15 cellular contexts compared by ENCODE assay signal in the genomic region with DNA sequence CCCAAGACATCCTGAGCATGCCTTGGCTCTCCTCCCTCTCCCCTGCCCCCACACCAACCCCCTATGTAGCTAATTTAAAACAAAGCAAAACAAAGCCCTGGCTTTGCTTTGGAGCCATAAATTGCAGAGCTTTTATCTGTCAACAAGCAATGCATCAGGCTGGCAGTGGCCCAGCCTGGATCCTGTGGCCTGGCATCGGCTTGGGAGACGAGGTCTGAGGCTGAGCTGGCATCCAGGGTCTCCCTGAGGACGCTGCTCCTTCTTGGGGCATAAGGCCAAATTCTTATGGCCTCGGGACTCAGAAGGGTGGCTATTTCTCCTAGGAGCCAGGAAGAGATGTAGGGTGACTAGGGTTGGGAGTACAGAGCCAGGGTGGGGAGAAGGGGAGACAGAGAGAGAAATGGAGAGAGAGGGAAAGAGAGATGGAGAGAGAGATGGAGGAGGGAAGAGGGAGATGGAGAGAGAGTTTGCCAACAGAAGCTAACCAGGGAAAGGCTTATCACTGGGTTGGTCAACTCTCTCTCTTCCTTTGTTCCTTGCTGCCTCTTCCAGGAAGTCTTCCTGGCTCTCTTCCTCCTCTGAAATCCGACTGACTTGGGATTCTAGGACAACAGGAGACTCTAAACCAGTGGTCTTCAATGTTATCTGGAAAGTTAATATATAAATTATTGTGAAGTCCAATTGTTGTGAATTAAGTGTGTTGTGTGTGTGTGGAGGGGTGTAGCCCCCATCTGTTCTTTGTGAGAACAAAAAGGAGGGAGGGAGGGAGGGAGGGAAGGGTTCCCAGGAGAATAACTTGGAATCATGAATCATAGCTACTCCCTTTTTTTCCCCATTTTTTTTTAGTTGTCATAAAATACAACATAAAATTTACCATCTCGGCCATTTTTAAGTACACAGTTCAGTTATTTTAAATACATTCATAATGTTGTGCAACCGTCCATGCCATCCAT. TPM values are rescaled to one million over a fixed set of nuclear protein-coding genes. Genes with fewer than 3 reads are reported as not detected.
A peak's percentile ranks its signal among the peaks of the same experiment; 100 is the strongest.
DNase-seq lines count a peak whose midpoint lies in the region; ATAC-seq and TF ChIP-seq lines count a peak whose summit lies in the region.
"Had no signal": no experiment of that assay in that cellular context is flagged by ENCODE, and none has a peak within 500 bp of the region (broad histone marks: within the 10 kb centered on the region; RNA-seq: fewer than 3 reads in every experiment).

No MANE protein-coding gene starts in this region.

- H3K4me3 ChIP-seq in fibroblast of pulmonary artery (replicated peaks; ENCODE audit: low read depth, low read length) = no peak overlapping the region

- intact Hi-C loops in posterior vena cava (cut with DNase I) = no loop called here

- no peak for TF ChIP-seq CTCF in fibroblast of pulmonary artery (IDR thresholded peaks at IDR 0.05; ENCODE audit: low read length, missing control alignments)

- DNase-seq in Daoy (ENCODE audit: low read depth) (peak; percentile 30), NCI-H446 (lab: John Stamatoyannopoulos, UW) (peak; percentile 88 to 97), fibroblast of pulmonary artery (ENCODE audit: low read depth) (peak; percentile 39), posterior vena cava (ENCODE audit: low spot score) (peak; percentile 54)
- no peak for DNase-seq in activated naive CD4-positive, alpha-beta T cell (lab: John Stamatoyannopoulos, UW)
- DNase-seq: activated naive CD4-positive, alpha-beta T cell treated with Interleukin-2 at 50 U/mL for 16 hours; CD4-positive, CD25-positive, alpha-beta regulatory T cell; midbrain; NCI-H1436 treated with DMSO at 0.1 percent for 48 hours; NK-92 treated with Interleukin-12 subunit alpha and Interleukin-12 subunit beta, amount 100 ng/mL, for 24 hours; stimulated activated CD4-positive, alpha-beta T cell treated with anti-CD3 and anti-CD28 coated beads, Interleukin-2, amount 100 ng/mL, for 48 hours had no signal

- ATAC-seq in GM18519 (IDR thresholded peaks at IDR 0.05; ENCODE audit: low FRiP score, unreplicated experiment) = no peak
- ATAC-seq in GM21360 (IDR thresholded peaks at IDR 0.05; ENCODE audit: unreplicated experiment) = no peak
- no peak for ATAC-seq in HG02571 (IDR thresholded peaks at IDR 0.05; ENCODE audit: unreplicated experiment)
- ATAC-seq: stimulated activated effector memory CD8-positive, alpha-beta T cell treated with anti-CD3 and anti-CD28 coated beads, Interleukin-12 subunit alpha, Interleukin-12 subunit beta, amount 100 ng/mL, for 72 hours had no signal

RNA-seq across cellular contexts. Expression of a gene that starts 29.1 kb away (rescaled TPM):
- total RNA-seq in Daoy (2014; rRNA removed; shearing (Covaris generic)) = 0.15 and 0.57 TPM in 2 replicates
- total RNA-seq in posterior vena cava = 10 to 100 TPM; 41.4 to 65.8 TPM

Comparison
In these comparisons a context has a peak if more than half of its experiments do, and no peak if none do; other contexts are left out.
1. DNase-seq: peak in Daoy (single experiment), NCI-H446 (2 of 2), fibroblast of pulmonary artery (single experiment) and posterior vena cava (single experiment); none in activated naive CD4-positive, alpha-beta T cell (0 of 4).
2. RNA of a gene that starts 29.1 kb away (total RNA-seq): 41.4 to 65.8 TPM in posterior vena cava; 0.15 to 0.57 TPM in Daoy; every median in the first group is over 10 times any median in the second.